ENCODE assay signal across 15 cellular contexts in the genomic region with DNA sequence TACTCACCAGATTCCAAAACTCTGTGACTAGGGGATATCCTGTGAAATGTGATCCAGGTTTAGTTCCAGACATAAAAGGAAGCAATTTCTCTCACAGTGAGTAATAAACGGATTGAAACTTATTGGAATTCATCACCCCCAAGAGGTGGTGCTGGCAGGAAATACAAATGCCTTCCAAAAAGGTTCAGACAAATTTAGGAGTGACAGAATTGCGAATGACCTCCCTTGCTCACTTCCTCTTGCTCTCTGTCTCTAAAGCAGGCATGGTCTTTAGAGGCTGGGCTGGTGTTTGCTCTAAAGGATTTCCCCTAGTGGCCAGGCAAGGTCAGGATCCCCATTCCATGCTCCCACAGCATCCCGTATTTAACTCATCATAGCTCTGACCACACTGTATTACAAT.
A peak's percentile ranks its signal among the peaks of the same experiment; 100 is the strongest.
DNase-seq lines count a peak whose midpoint lies in the region; ATAC-seq and TF ChIP-seq lines count a peak whose summit lies in the region.
"Had no signal": no experiment of that assay in that cellular context is flagged by ENCODE, and none has a peak within 500 bp of the region (broad histone marks: within the 10 kb centered on the region; RNA-seq: fewer than 3 reads in every experiment).

No MANE protein-coding gene starts in this region.

- H3K4me2 ChIP-seq in GM23248 (ENCODE audit: unreplicated experiment): no peak overlapping the region
- H3K4me2 ChIP-seq: BLaER1, KMS-11 had no signal

- 4 to 11% methylated on average over 3 of the region's 3 CpGs for WGBS in GM23248 (ENCODE audit: low coverage in 1 of 2, low lambda C conversion rate in 2 of 2, missing lambda C conversion rate in 2 of 2), 2 experiments

- H3K79me2 ChIP-seq in GM23248 (ENCODE audit: insufficient read depth): no peaks in the 10 kb centered on the region
- H3K79me2 ChIP-seq: parathyroid adenoma had no signal

- H3K27me3 ChIP-seq in GM23248 (replicated peaks; ENCODE audit: insufficient read depth): no peaks in the 10 kb centered on the region; the same call in 1 of the 2 replicates
- H3K27me3 ChIP-seq in foreskin keratinocyte: peaks cover 4% of the 10 kb centered on the region
- H3K27me3 ChIP-seq: BLaER1, thyroid gland had no signal

- DNase-seq in GM23248: peak; percentile 31
- DNase-seq in SW480 (ENCODE audit: low spot score): peak; percentile 16
- DNase-seq in foreskin keratinocyte: peak in 1 of 2 donors; percentile 7
- no peak for DNase-seq in stimulated activated effector memory CD8-positive, alpha-beta T cell treated with anti-CD3 and anti-CD28 coated beads, Interleukin-12 subunit alpha, Interleukin-12 subunit beta, amount 100 ng/mL, for 72 hours (ENCODE audit: low spot score in 2 of 2)
- no peak for DNase-seq in cerebellar nuclear complex (lab: John Stamatoyannopoulos, UW)
- DNase-seq: amygdala, left lung, NCI-H2227 treated with DMSO at 0.1 percent for 48 hours, thyroid gland had no signal

- H3K4me1 Mint-ChIP-seq in stimulated activated effector memory CD8-positive, alpha-beta T cell treated with anti-CD3 and anti-CD28 coated beads, Interleukin-12 subunit alpha, Interleukin-12 subunit beta, amount 100 ng/mL, for 72 hours: no peaks in the 10 kb centered on the region

- ATAC-seq in foreskin keratinocyte (peak; percentile 44), GM21423 (IDR thresholded peaks at IDR 0.05; ENCODE audit: unreplicated experiment) (no peak), GM19351 (IDR thresholded peaks at IDR 0.05; ENCODE audit: unreplicated experiment) (no peak)
- no peak for ATAC-seq in stimulated activated effector memory CD8-positive, alpha-beta T cell treated with anti-CD3 and anti-CD28 coated beads, Interleukin-12 subunit alpha, Interleukin-12 subunit beta, amount 100 ng/mL, for 72 hours
- ATAC-seq: left lung had no signal

- no peaks in the 10 kb centered on the region for H3K9me3 ChIP-seq in GM23248 (ENCODE audit: low read depth)
- H3K9me3 ChIP-seq: BLaER1, left lung, thyroid gland had no signal

- H2AFZ ChIP-seq in GM23248: 0 out of 2 replicates have a peak overlapping the region, but pooled peaks have one; percentile 31
- H2AFZ ChIP-seq: parathyroid adenoma had no signal

- H3K36me3 ChIP-seq in GM23248 (ENCODE audit: low read depth): no peaks in the 10 kb centered on the region
- H3K36me3 ChIP-seq: BLaER1, left lung, thyroid gland had no signal

- no peaks in the 10 kb centered on the region for H3K4me1 ChIP-seq in GM23248 (ENCODE audit: insufficient read depth)
- H3K4me1 ChIP-seq in foreskin keratinocyte: peaks cover 8% of the 10 kb centered on the region
- H3K4me1 ChIP-seq: BLaER1, left lung, parathyroid adenoma, thyroid gland had no signal

- peaks cover 8% of the 10 kb centered on the region for H3K9me3 Mint-ChIP-seq in stimulated activated effector memory CD8-positive, alpha-beta T cell treated with anti-CD3 and anti-CD28 coated beads, Interleukin-12 subunit alpha, Interleukin-12 subunit beta, amount 100 ng/mL, for 72 hours

- no peak overlapping the region for H3K4me3 ChIP-seq in GM23248
- H3K4me3 ChIP-seq: BLaER1, left lung, thyroid gland had no signal

- no peak overlapping the region for H3K27ac Mint-ChIP-seq in stimulated activated effector memory CD8-positive, alpha-beta T cell treated with anti-CD3 and anti-CD28 coated beads, Interleukin-12 subunit alpha, Interleukin-12 subunit beta, amount 100 ng/mL, for 72 hours

- H3K9ac ChIP-seq in GM23248: no peak overlapping the region
- H3K9ac ChIP-seq: BLaER1, KMS-11, parathyroid adenoma had no signal

- H3K27ac ChIP-seq in 22Rv1: no peak overlapping the region
- H3K27ac ChIP-seq in GM23248: no peak overlapping the region
- H3K27ac ChIP-seq in foreskin keratinocyte: no peak overlapping the region
- H3K27ac ChIP-seq: BLaER1, KMS-11, left lung, parathyroid adenoma, thyroid gland had no signal

- H3K9me2 ChIP-seq in GM23248 (ENCODE audit: insufficient read depth): no peaks in the 10 kb centered on the region

- no peaks in the 10 kb centered on the region for H3F3A ChIP-seq in GM23248 (ENCODE audit: insufficient read depth)

- in situ Hi-C loops in GM23248 (cut with MboI): loop anchor here (10.0 to 25.0 kb wide), 3 partner anchors 521 to 904 kb away; a partner anchor contains a TSS

- H4K20me1 ChIP-seq in GM23248 (ENCODE audit: insufficient read depth): no peaks in the 10 kb centered on the region
- H4K20me1 ChIP-seq: BLaER1 had no signal

- TF ChIP-seq CTCF in 22Rv1 (IDR thresholded peaks at IDR 0.05): peak; percentile 16; the same call in 1 of the 2 replicates
- TF ChIP-seq CTCF in foreskin keratinocyte (conservative IDR thresholded peaks at IDR 0.05): no peak

- H3K4me3 Mint-ChIP-seq in stimulated activated effector memory CD8-positive, alpha-beta T cell treated with anti-CD3 and anti-CD28 coated beads, Interleukin-12 subunit alpha, Interleukin-12 subunit beta, amount 100 ng/mL, for 72 hours: no peak overlapping the region

- no peaks in the 10 kb centered on the region for H3K36me3 Mint-ChIP-seq in stimulated activated effector memory CD8-positive, alpha-beta T cell treated with anti-CD3 and anti-CD28 coated beads, Interleukin-12 subunit alpha, Interleukin-12 subunit beta, amount 100 ng/mL, for 72 hours

Comparison
In these comparisons a context has a peak if more than half of its experiments do, and no peak if none do; other contexts are left out.
1. DNase-seq: peak in GM23248 (single experiment) and SW480 (single experiment); none in stimulated activated effector memory CD8-positive, alpha-beta T cell treated with anti-CD3 and anti-CD28 coated beads, Interleukin-12 subunit alpha, Interleukin-12 subunit beta, amount 100 ng/mL, for 72 hours (0 of 2) and cerebellar nuclear complex (0 of 2).